ENCODE assay signal across 1 cellular context in genomic region chrX:139851730-139852129, GRCh38.
TF ChIP-seq lines count a peak whose summit lies in the region.

No MANE protein-coding gene starts in this region.

TF ChIP-seq in IMR-90, 13 proteins besides CTCF, POLR2A, EP300 and RAD21 (continued from another document):
- no peak for TF ChIP-seq MAZ (IDR thresholded peaks at IDR 0.05; ENCODE audit: borderline replicate concordance, low read depth, low read length)
- no peak for TF ChIP-seq MAFK (IDR thresholded peaks at IDR 0.05; ENCODE audit: low read depth, low read length)
